In genomic region chr3:152377184-152377570, GRCh38 we compare ENCODE assay signal across 8 cellular contexts.
DNase-seq lines count a peak whose midpoint lies in the region; ATAC-seq and TF ChIP-seq lines count a peak whose summit lies in the region.

No MANE protein-coding gene starts in this region.

- no peaks in the 10 kb centered on the region for H3K27me3 Mint-ChIP-seq in activated T-helper 17 cell treated with anti-CD3 and anti-CD28 coated beads, Interleukin-2, amount 50 U/mL, for 72 hours
- no peaks in the 10 kb centered on the region for H3K27me3 Mint-ChIP-seq in progenitor cell of endocrine pancreas

- ATAC-seq in GM18868 (IDR thresholded peaks at IDR 0.05; ENCODE audit: unreplicated experiment) (peak; percentile 13), HG02678 (IDR thresholded peaks at IDR 0.05; ENCODE audit: unreplicated experiment) (peak; percentile 26)
- no peak for ATAC-seq in activated T-helper 17 cell treated with anti-CD3 and anti-CD28 coated beads, Interleukin-2, amount 50 U/mL, for 72 hours (replicated peaks)

- DNase-seq in NCI-H446 treated with DMSO at 0.1 percent for 48 hours (lab: John Stamatoyannopoulos, UW) (no peak), progenitor cell of endocrine pancreas (ENCODE audit: low spot score, unreplicated experiment) (no peak), DMS 273 (lab: John Stamatoyannopoulos, UW; ENCODE audit: unreplicated experiment) (no peak), NCI-H2196 (lab: John Stamatoyannopoulos, UW; ENCODE audit: unreplicated experiment) (no peak)

- peak overlapping the region; percentile 64 for H3K27ac Mint-ChIP-seq in activated T-helper 17 cell treated with anti-CD3 and anti-CD28 coated beads, Interleukin-2, amount 50 U/mL, for 72 hours
- H3K27ac Mint-ChIP-seq in progenitor cell of endocrine pancreas, result no peak overlapping the region

- peak overlapping the region; percentile 10 for H3K4me3 Mint-ChIP-seq in activated T-helper 17 cell treated with anti-CD3 and anti-CD28 coated beads, Interleukin-2, amount 50 U/mL, for 72 hours
- H3K4me3 Mint-ChIP-seq in progenitor cell of endocrine pancreas (ENCODE audit: low read depth), result no peak overlapping the region

- H3K4me1 Mint-ChIP-seq in activated T-helper 17 cell treated with anti-CD3 and anti-CD28 coated beads, Interleukin-2, amount 50 U/mL, for 72 hours, result peaks cover 33% of the 10 kb centered on the region
- H3K4me1 Mint-ChIP-seq in progenitor cell of endocrine pancreas (ENCODE audit: low read depth), result peaks cover 7% of the 10 kb centered on the region

- H3K9me3 Mint-ChIP-seq in activated T-helper 17 cell treated with anti-CD3 and anti-CD28 coated beads, Interleukin-2, amount 50 U/mL, for 72 hours, result no peaks in the 10 kb centered on the region
- H3K9me3 Mint-ChIP-seq in progenitor cell of endocrine pancreas (ENCODE audit: low read depth), result peaks cover 3% of the 10 kb centered on the region

- peaks cover 72% of the 10 kb centered on the region for H3K36me3 Mint-ChIP-seq in activated T-helper 17 cell treated with anti-CD3 and anti-CD28 coated beads, Interleukin-2, amount 50 U/mL, for 72 hours (ENCODE audit: low read depth)
- peaks cover 1% of the 10 kb centered on the region for H3K36me3 Mint-ChIP-seq in progenitor cell of endocrine pancreas (ENCODE audit: insufficient read depth)

- TF ChIP-seq CTCF in progenitor cell of endocrine pancreas (IDR thresholded peaks at IDR 0.05; ENCODE audit: unreplicated experiment), result no peak

- peak overlapping the region in 14 of 21 experiments; percentile 6 to 64 (median 20) for H3K27ac ChIP-seq in skin epidermis

- H3K4me3 ChIP-seq in skin epidermis, result no peak overlapping the region
